In genomic region chr21:17793675-17794123, GRCh38 we compare ENCODE assay signal across 8 cellular contexts. TPM values are rescaled to one million over a fixed set of nuclear protein-coding genes. Genes with fewer than 3 reads are reported as not detected.
DNase-seq lines count a peak whose midpoint lies in the region; ATAC-seq, FAIRE-seq and TF ChIP-seq lines count a peak whose summit lies in the region.

No MANE protein-coding gene starts in this region.

- ATAC-seq in GM19372 (IDR thresholded peaks at IDR 0.05; ENCODE audit: low read depth, unreplicated experiment) (peak; percentile 60), HG03442 (IDR thresholded peaks at IDR 0.05; ENCODE audit: unreplicated experiment) (peak; percentile 72), GM12878 (peak; percentile 68)

- no peaks in the 10 kb centered on the region for H4K20me1 ChIP-seq in GM12878 (ENCODE audit: control insufficient read depth, insufficient read depth)

- no peak overlapping the region for H3K9ac ChIP-seq in GM12878 (ENCODE audit: control insufficient read depth, insufficient read depth, low read length)

- BruUV-seq in GM12878 (replicated peaks; lab: Mats Ljungman, UMichigan): no TSS peak

- H3K4me3 ChIP-seq in GM12878: peak overlapping the region; percentile 4; the same call in 1 of the 2 replicates

- no peaks in the 10 kb centered on the region for H3K9me3 ChIP-seq in GM12878 (replicated peaks; ENCODE audit: control insufficient read depth, insufficient read depth, low read length)

- no peak for TF ChIP-seq RAD21 in GM12878 (IDR thresholded peaks at IDR 0.05; ENCODE audit: insufficient read depth, low read depth, low read length)

- H3K36me3 ChIP-seq in GM12878 (ENCODE audit: control insufficient read depth in 2 of 2, insufficient read depth in 2 of 2, low read length in 1 of 2): peaks cover 1 to 33% of the 10 kb centered on the region in 2 experiments; a peak in 3 of 4 replicates

- WGBS in GM12878 (ENCODE audit: insufficient coverage, insufficient replicate concordance, low lambda C conversion rate, missing lambda C conversion rate): 4% methylated on average over 1 of the region's 1 CpG

- intact Hi-C loops in GM12878 (cut with micrococcal nuclease; ENCODE audit: unreplicated experiment): no loop called here

- in situ Hi-C loops in GM12878 (cut with MboI): no loop called here

- H3K4me2 ChIP-seq in GM12878 (ENCODE audit: control insufficient read depth, insufficient read depth): peak overlapping the region; percentile 19

- peaks cover 31% of the 10 kb centered on the region for H3K4me1 ChIP-seq in GM12878 (ENCODE audit: control insufficient read depth, insufficient read depth, low read length)

- SMC1A ChIA-PET in GM12878 (lab: Charles Lee; ENCODE audit: uncharacterized antibody, unreplicated experiment): interaction anchor here (1.1 to 4.2 kb wide), 6 partner anchors 12 to 105 kb away, joined by 3 to 45 read pairs (median 4); no protein-coding TSS in a partner anchor

- peak; percentile 30 for DNase-seq in Ammon's horn (ENCODE audit: low spot score)
- no peak for DNase-seq in GM12878 (ENCODE audit: low read depth, low spot score)
- peak; percentile 1 for DNase-seq in non-pigmented ciliary epithelial cell (ENCODE audit: low read depth)
- no peak for DNase-seq in epidermal melanocyte (ENCODE audit: insufficient read length, low spot score)
- no peak for DNase-seq in RKO (ENCODE audit: low spot score)
- no peak for DNase-seq in NCI-H2029 treated with DMSO at 0.1 percent for 48 hours (lab: John Stamatoyannopoulos, UW)

- peak overlapping the region; percentile 59; the same call in 1 of the 2 replicates for H2AFZ ChIP-seq in GM12878 (ENCODE audit: control insufficient read depth, low read depth, low read length)

- H3K27me3 ChIP-seq in GM12878 (replicated peaks in 1 of 2; ENCODE audit: control insufficient read depth in 2 of 2, insufficient read depth in 2 of 2, low read length in 1 of 2): no peaks in the 10 kb centered on the region

- no peak for TF ChIP-seq POLR2A in GM12878 (IDR thresholded peaks at IDR 0.05; ENCODE audit: low read depth, low read length)

- H3K27ac ChIP-seq in GM12878 (ENCODE audit: control insufficient read depth, insufficient read depth): peak overlapping the region; percentile 45

- peaks cover 42% of the 10 kb centered on the region for H3K79me2 ChIP-seq in GM12878 (ENCODE audit: control insufficient read depth, insufficient read depth, low read length)

- CTCF ChIA-PET in GM12878 (lab: Yijun Ruan, JAX): interaction anchor here (1.3 to 3.1 kb wide), 3 partner anchors 20 to 131 kb away, joined by 3 to 15 read pairs (median 4); no protein-coding TSS in a partner anchor

- RAD21 ChIA-PET in GM12878 (lab: Charles Lee; ENCODE audit: unreplicated experiment): interaction anchor here (0.9 to 7.1 kb wide), 4 partner anchors 12 to 25 kb away, joined by 4 to 58 read pairs (median 17); partner anchors contain the start of gene C21orf91

- TF ChIP-seq EP300 in GM12878 (IDR thresholded peaks at IDR 0.05; ENCODE audit: borderline replicate concordance in 1 of 2, control insufficient read depth in 1 of 2, low read depth in 2 of 2, low read length in 2 of 2): no peak

- POLR2A ChIA-PET in GM12878 (lab: Charles Lee): interaction anchor here (0.6 to 4.2 kb wide), 3 partner anchors 9 to 25 kb away, joined by 3 to 30 read pairs (median 3); partner anchors contain the start of gene C21orf91

- TF ChIP-seq CTCF in GM12878 (IDR thresholded peaks at IDR 0.05 in 2 of 3, conservative IDR thresholded peaks at IDR 0.05 in 1 of 3; ENCODE audit: control insufficient read depth in 2 of 3, extremely low read depth in 1 of 3, insufficient read depth in 1 of 3, low read depth in 3 of 3, low read length in 3 of 3): no peak

- FAIRE-seq in GM12878 (lab: Jason Lieb, UNC): no peak

TF ChIP-seq in GM12878, 131 proteins besides CTCF, POLR2A, EP300 and RAD21 (continues in another document):
- TF ChIP-seq MTA2 (IDR thresholded peaks at IDR 0.05; ENCODE audit: low read depth): no peak
- no peak for TF ChIP-seq STAT3 (IDR thresholded peaks at IDR 0.05; ENCODE audit: low read depth, low read length)
- no peak for TF ChIP-seq FOS (IDR thresholded peaks at IDR 0.05; ENCODE audit: borderline replicate concordance, extremely low read depth, insufficient read length)
- no peak for TF ChIP-seq ATF2 (IDR thresholded peaks at IDR 0.05; ENCODE audit: low read length)
- TF ChIP-seq IKZF1 (conservative IDR thresholded peaks at IDR 0.05): peak; percentile 36; the same call in 1 of the 2 replicates
- TF ChIP-seq ZZZ3 (IDR thresholded peaks at IDR 0.05; ENCODE audit: control insufficient read depth, insufficient read length, low read depth): no peak
- no peak for TF ChIP-seq POU2F2 (IDR thresholded peaks at IDR 0.05; ENCODE audit: borderline replicate concordance, low read depth, low read length)
- no peak for TF ChIP-seq ZNF207 (IDR thresholded peaks at IDR 0.05; ENCODE audit: borderline replicate concordance)
- TF ChIP-seq, protein P1, sequence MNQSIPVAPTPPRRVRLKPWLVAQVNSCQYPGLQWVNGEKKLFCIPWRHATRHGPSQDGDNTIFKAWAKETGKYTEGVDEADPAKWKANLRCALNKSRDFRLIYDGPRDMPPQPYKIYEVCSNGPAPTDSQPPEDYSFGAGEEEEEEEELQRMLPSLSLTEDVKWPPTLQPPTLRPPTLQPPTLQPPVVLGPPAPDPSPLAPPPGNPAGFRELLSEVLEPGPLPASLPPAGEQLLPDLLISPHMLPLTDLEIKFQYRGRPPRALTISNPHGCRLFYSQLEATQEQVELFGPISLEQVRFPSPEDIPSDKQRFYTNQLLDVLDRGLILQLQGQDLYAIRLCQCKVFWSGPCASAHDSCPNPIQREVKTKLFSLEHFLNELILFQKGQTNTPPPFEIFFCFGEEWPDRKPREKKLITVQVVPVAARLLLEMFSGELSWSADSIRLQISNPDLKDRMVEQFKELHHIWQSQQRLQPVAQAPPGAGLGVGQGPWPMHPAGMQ (IDR thresholded peaks at IDR 0.05; ENCODE audit: borderline replicate concordance): no peak
- no peak for TF ChIP-seq ZBTB33 (IDR thresholded peaks at IDR 0.05)
- 0 out of 2 replicates have a peak, but pooled peaks have one; percentile 56 for TF ChIP-seq ATF7 (IDR thresholded peaks at IDR 0.05; ENCODE audit: low read depth)
- TF ChIP-seq CREB1 (IDR thresholded peaks at IDR 0.05; ENCODE audit: low read depth): no peak
- no peak for TF ChIP-seq IRF4 (IDR thresholded peaks at IDR 0.05; ENCODE audit: low read depth, low read length)

RNA-seq across cellular contexts. Expression of gene C21orf91, which starts 25.5 kb away (rescaled TPM):
- 143 and 151 TPM in 2 replicates for total RNA-seq in GM12878 (2013; cell fraction: nucleolus; rRNA removed)
- total RNA-seq in GM12878 (2014; rRNA removed): 19.6 and 22.6 TPM in 2 replicates
- 30.0 and 31.9 TPM in 2 replicates for total RNA-seq in GM12878 (2014; rRNA removed; fragmentation: Illumina TruSeq; extraction: Trizol)
- total RNA-seq in GM12878 (2021): 35.4 and 35.7 TPM in 2 replicates
- polyA plus RNA-seq in GM12878 (2011; ENCODE audit: low read depth): 8.0 TPM
- 40.3 and 73.5 TPM in 2 replicates for polyA plus RNA-seq in GM12878 (2011; rRNA removed)
- polyA plus RNA-seq in GM12878 (2011; cell fraction: cytosol; rRNA removed): 13.5 and 14.6 TPM in 2 replicates
- 21.4 and 22.2 TPM in 2 replicates for polyA plus RNA-seq in GM12878 (2011; cell fraction: nucleus; rRNA removed)
- 11.7 and 15.0 TPM in 2 replicates for polyA plus RNA-seq in GM12878 (2012)
- 32.4 and 44.5 TPM in 2 replicates for polyA plus RNA-seq in GM12878 (2014; fragmentation: Illumina TruSeq; extraction: Trizol)
- polyA plus RNA-seq in GM12878 (2014; fragmentation: Nextera tagmentation; extraction: Ambion mirVana): 10 to 100 TPM in 1 of 2 experiments, 1 to 10 TPM in 1; 9.3 to 14.4 TPM
- 20.0 and 24.4 TPM in 2 replicates for polyA plus RNA-seq in GM12878 (2014; rRNA removed)
- 10 to 100 TPM; 29.5 to 36.0 TPM for polyA plus RNA-seq in GM12878 (2016; fragmentation: Nextera tagmentation; extraction: Ambion mirVana)
- 41.7 and 53.1 TPM in 2 replicates for polyA minus RNA-seq in GM12878 (2011; rRNA and poly(A)+ RNA removed)
- 21.0 and 26.7 TPM in 2 replicates for polyA minus RNA-seq in GM12878 (2011; cell fraction: cytosol; rRNA and poly(A)+ RNA removed)
- polyA minus RNA-seq in GM12878 (2011; cell fraction: nucleus; rRNA and poly(A)+ RNA removed): 47.8 and 86.4 TPM in 2 replicates

Comparison
In these comparisons a context has a peak if more than half of its experiments do, and no peak if none do; other contexts are left out.
1. DNase-seq: peak in Ammon's horn (single experiment) and non-pigmented ciliary epithelial cell (single experiment); none in GM12878 (single experiment), epidermal melanocyte (single experiment), RKO (single experiment) and NCI-H2029 treated with DMSO at 0.1 percent for 48 hours (single experiment).
2. Peak in every context shown above with its lines, with median percentiles within 50 percentile points of each other: ATAC-seq.